20 cellular contexts compared by ENCODE assay signal in genomic region chr7:36082910-36083309, GRCh38.
DNase-seq lines count a peak whose midpoint lies in the region; ATAC-seq and TF ChIP-seq lines count a peak whose summit lies in the region.
"Had no signal": no experiment of that assay in that cellular context is flagged by ENCODE, and none has a peak within 500 bp of the region (broad histone marks: within the 10 kb centered on the region; RNA-seq: fewer than 3 reads in every experiment).

No MANE protein-coding gene starts in this region.

- H3K27ac ChIP-seq in WERI-Rb-1: no peak overlapping the region
- no peak overlapping the region for H3K27ac ChIP-seq in foreskin keratinocyte
- no peak overlapping the region for H3K27ac ChIP-seq in body of pancreas
- H3K27ac ChIP-seq: dorsolateral prefrontal cortex, GM23248, thoracic aorta had no signal

- H3K4me3 ChIP-seq in AG04449 (ENCODE audit: low read depth, low read length): no peak overlapping the region
- H3K4me3 ChIP-seq in WERI-Rb-1 (ENCODE audit: low read depth, low read length): no peak overlapping the region
- H3K4me3 ChIP-seq in body of pancreas: no peak overlapping the region
- H3K4me3 ChIP-seq: dorsolateral prefrontal cortex, GM23248, mucosa of descending colon, thoracic aorta had no signal

- CTCF ChIA-PET in AG04449 (lab: Yijun Ruan, JAX): interaction anchor here (0.7 to 1.1 kb wide), 4 partner anchors 16 to 219 kb away, joined by 3 to 4 read pairs (median 3); no protein-coding TSS in a partner anchor

- POLR2A ChIA-PET in AG04449 (lab: Yijun Ruan, JAX): no interaction called here

- no peak for TF ChIP-seq POLR2A in body of pancreas (IDR thresholded peaks at IDR 0.05)

- intact Hi-C loops in body of pancreas (cut with DNase I): no loop called here

- H3K36me3 ChIP-seq in WERI-Rb-1: no peaks in the 10 kb centered on the region
- H3K36me3 ChIP-seq in body of pancreas (replicated peaks in 1 of 2; ENCODE audit: insufficient read depth in 1 of 2, low read depth in 2 of 2): no peaks in the 10 kb centered on the region
- H3K36me3 ChIP-seq: thoracic aorta had no signal

- no peak for DNase-seq in AG04449 (ENCODE audit: low read depth, low spot score)
- peak; percentile 9 for DNase-seq in ELR (ENCODE audit: low read depth)
- peak; percentile 17 for DNase-seq in WERI-Rb-1
- DNase-seq in foreskin keratinocyte: no peak
- DNase-seq in body of pancreas: no peak
- no peak for DNase-seq in glomerular visceral epithelial cell (ENCODE audit: extremely low spot score)
- no peak for DNase-seq in medulla oblongata (ENCODE audit: extremely low spot score)
- DNase-seq: activated CD4-positive, alpha-beta T cell treated with anti-CD3 and anti-CD28 coated beads, Interleukin-2, amount 10 ng/mL, durations not matched to agents 24 days and 14 days; activated naive CD8-positive, alpha-beta T cell treated with anti-CD3 and anti-CD28 coated beads, Interleukin-2, amount 10 ng/mL, durations not matched to agents 7 days and 5 days; AML-193; dorsolateral prefrontal cortex; GM23248; left ventricle myocardium superior; MM.1S; mucosa of descending colon; NCI-H2029 had no signal

- 86 to 92% methylated on average over 5 of the region's 5 CpGs for WGBS in body of pancreas, 2 donors

- no peaks in the 10 kb centered on the region for H3K4me1 ChIP-seq in foreskin keratinocyte
- peaks cover 10% of the 10 kb centered on the region for H3K4me1 ChIP-seq in body of pancreas

- ATAC-seq in foreskin keratinocyte: no peak
- no peak for ATAC-seq in body of pancreas
- ATAC-seq in HG03520 (IDR thresholded peaks at IDR 0.05; ENCODE audit: unreplicated experiment): no peak
- ATAC-seq: activated T-helper 17 cell treated with anti-CD3 and anti-CD28 coated beads, Interleukin-2, amount 50 U/mL, for 72 hours; mucosa of descending colon; Right ventricle myocardium inferior had no signal

- TF ChIP-seq CTCF in AG04449 (IDR thresholded peaks at IDR 0.05; ENCODE audit: insufficient read depth, low read length, missing control alignments): peak; percentile 1
- TF ChIP-seq CTCF in WERI-Rb-1 (IDR thresholded peaks at IDR 0.05; ENCODE audit: low read depth, low read length): 0 out of 2 replicates have a peak, but pooled peaks have one; percentile 15
- peak; percentile 5 for TF ChIP-seq CTCF in foreskin keratinocyte (conservative IDR thresholded peaks at IDR 0.05)
- no peak for TF ChIP-seq CTCF in body of pancreas (IDR thresholded peaks at IDR 0.05)

- H3K27me3 ChIP-seq in WERI-Rb-1 (ENCODE audit: insufficient read depth, low read depth, severe bottlenecking) (no peaks in the 10 kb centered on the region), foreskin keratinocyte (no peaks in the 10 kb centered on the region), body of pancreas (no peaks in the 10 kb centered on the region)
- H3K27me3 ChIP-seq: dorsolateral prefrontal cortex had no signal

- no peaks in the 10 kb centered on the region for H3K9me3 ChIP-seq in WERI-Rb-1 (ENCODE audit: severe bottlenecking)
- H3K9me3 ChIP-seq in body of pancreas: no peaks in the 10 kb centered on the region
- H3K9me3 ChIP-seq: mucosa of descending colon, thoracic aorta had no signal

Comparison
In these comparisons a context has a peak if more than half of its experiments do, and no peak if none do; other contexts are left out.
1. DNase-seq: peak in ELR (single experiment) and WERI-Rb-1 (single experiment); none in AG04449 (single experiment), foreskin keratinocyte (0 of 2), body of pancreas (0 of 4), glomerular visceral epithelial cell (single experiment) and medulla oblongata (single experiment).
2. CTCF ChIP-seq: peak in AG04449 (single experiment), WERI-Rb-1 (single experiment) and foreskin keratinocyte (single experiment); none in body of pancreas (0 of 7).